In the genomic region with DNA sequence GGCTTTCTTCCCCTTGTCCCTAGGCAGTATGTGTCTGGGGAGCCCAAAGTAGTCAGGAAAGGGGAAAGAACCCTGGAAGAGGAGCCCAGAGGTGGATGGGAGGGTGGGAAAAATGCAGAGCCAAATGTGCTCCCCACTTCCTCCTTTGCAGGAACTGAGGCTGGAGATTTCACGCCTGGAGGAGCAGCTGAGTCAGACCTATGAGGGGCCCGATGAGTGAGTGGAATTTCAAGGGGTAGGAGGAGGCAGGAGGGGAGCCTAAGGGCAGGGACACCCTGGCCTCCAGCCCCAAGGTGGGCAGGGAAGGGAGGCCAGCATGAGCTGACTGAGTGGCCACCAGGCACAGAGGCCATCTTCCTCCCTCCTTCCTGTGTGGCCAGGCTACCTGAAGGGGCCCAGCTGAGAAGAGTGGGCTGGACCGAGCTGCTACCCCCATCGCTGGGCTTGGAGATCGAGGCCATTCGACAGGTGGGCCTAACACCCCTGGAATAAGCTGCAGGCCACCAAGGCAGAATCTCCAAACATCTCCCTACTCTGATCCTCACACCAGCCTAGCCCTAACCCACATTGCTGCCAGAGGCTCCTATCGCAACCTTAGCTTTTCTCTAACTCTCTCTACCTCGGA, we compare ENCODE assay signal across 11 cellular contexts. TPM values are rescaled to one million over a fixed set of nuclear protein-coding genes. Genes with fewer than 3 reads are reported as not detected.
DNase-seq lines count a peak whose midpoint lies in the region; ATAC-seq lines count a peak whose summit lies in the region.
"Had no signal": no experiment of that assay in that cellular context is flagged by ENCODE, and none has a peak within 500 bp of the region (broad histone marks: within the 10 kb centered on the region; RNA-seq: fewer than 3 reads in every experiment).

No MANE protein-coding gene starts in this region.

- peaks cover 55% of the 10 kb centered on the region for H3K4me1 Mint-ChIP-seq in activated CD4-positive, alpha-beta memory T cell treated with anti-CD3 and anti-CD28 coated beads, Interleukin-2, amount 10 ng/mL, durations not matched to agents 7 days and 5 days
- H3K4me1 Mint-ChIP-seq in naive thymus-derived CD8-positive, alpha-beta T cell = peaks cover 35 to 58% (median 56%) of the 10 kb centered on the region in 4 donors

- CTCF ChIA-PET in activated CD4-positive, alpha-beta memory T cell treated with anti-CD3 and anti-CD28 coated beads, Interleukin-2, amount 10 ng/mL, durations not matched to agents 7 days and 5 days (lab: Charles Lee) = interaction anchor here (0.8 to 4.8 kb wide), 6 partner anchors 17 to 107 kb away, joined by 3 to 24 read pairs (median 6); partner anchors contain the start of gene FLT3LG

- peak in 1 of 2 donors; percentile 27 for ATAC-seq in naive thymus-derived CD8-positive, alpha-beta T cell
- ATAC-seq in HG02763 (IDR thresholded peaks at IDR 0.05; ENCODE audit: unreplicated experiment) = no peak
- no peak for ATAC-seq in GM18520 (IDR thresholded peaks at IDR 0.05; ENCODE audit: unreplicated experiment)
- ATAC-seq: foreskin keratinocyte had no signal

- no peaks in the 10 kb centered on the region for H3K9me3 Mint-ChIP-seq in activated CD4-positive, alpha-beta memory T cell treated with anti-CD3 and anti-CD28 coated beads, Interleukin-2, amount 10 ng/mL, durations not matched to agents 7 days and 5 days
- H3K9me3 Mint-ChIP-seq in naive thymus-derived CD8-positive, alpha-beta T cell = no peaks in the 10 kb centered on the region

- DNase-seq in ELR (ENCODE audit: low read depth) (peak; percentile 43), KBM-7 (peak; percentile 57), NCI-H1417 (lab: John Stamatoyannopoulos, UW) (no peak)
- DNase-seq in activated CD4-positive, alpha-beta memory T cell treated with anti-CD3 and anti-CD28 coated beads, Interleukin-2, amount 10 ng/mL, durations not matched to agents 7 days and 5 days = no peak
- DNase-seq in naive thymus-derived CD8-positive, alpha-beta T cell = no peak
- DNase-seq: foreskin keratinocyte, NCI-H2171 treated with DMSO at 0.1 percent for 48 hours, SW 1271 had no signal

- peak overlapping the region; percentile 91 for H3K27ac Mint-ChIP-seq in activated CD4-positive, alpha-beta memory T cell treated with anti-CD3 and anti-CD28 coated beads, Interleukin-2, amount 10 ng/mL, durations not matched to agents 7 days and 5 days
- H3K27ac Mint-ChIP-seq in naive thymus-derived CD8-positive, alpha-beta T cell = peak overlapping the region; percentile 56 to 92 (median 88)

- POLR2A ChIA-PET in activated CD4-positive, alpha-beta memory T cell treated with anti-CD3 and anti-CD28 coated beads, Interleukin-2, amount 10 ng/mL, durations not matched to agents 7 days and 5 days (lab: Charles Lee) = interaction anchor here (1.1 to 2.5 kb wide), 11 partner anchors 10 to 183 kb away, joined by 3 to 18 read pairs (median 5); partner anchors contain the start of genes ALDH16A1, GFY, PIH1D1 and RPS11
- POLR2A ChIA-PET in naive thymus-derived CD8-positive, alpha-beta T cell (lab: Charles Lee) = interaction anchor here (0.5 to 1.7 kb wide), 6 partner anchors 9 to 109 kb away, joined by 3 to 5 read pairs (median 3); partner anchors contain the start of gene FLT3LG

- H3K27me3 Mint-ChIP-seq in activated CD4-positive, alpha-beta memory T cell treated with anti-CD3 and anti-CD28 coated beads, Interleukin-2, amount 10 ng/mL, durations not matched to agents 7 days and 5 days = no peaks in the 10 kb centered on the region
- H3K27me3 Mint-ChIP-seq in naive thymus-derived CD8-positive, alpha-beta T cell = no peaks in the 10 kb centered on the region

- in situ Hi-C loops in KBM-7 (cut with MboI; ENCODE audit: low pct_unique_long_range_greater_than_20kb, low sequenced_read_pairs) = no loop called here

- H3K36me3 Mint-ChIP-seq in activated CD4-positive, alpha-beta memory T cell treated with anti-CD3 and anti-CD28 coated beads, Interleukin-2, amount 10 ng/mL, durations not matched to agents 7 days and 5 days (ENCODE audit: low read depth) = no peaks in the 10 kb centered on the region
- no peaks in the 10 kb centered on the region for H3K36me3 Mint-ChIP-seq in naive thymus-derived CD8-positive, alpha-beta T cell

- H3K4me3 Mint-ChIP-seq in activated CD4-positive, alpha-beta memory T cell treated with anti-CD3 and anti-CD28 coated beads, Interleukin-2, amount 10 ng/mL, durations not matched to agents 7 days and 5 days = peak overlapping the region; percentile 66
- peak overlapping the region in 9 of 10 donors; percentile 39 to 87 (median 69) for H3K4me3 Mint-ChIP-seq in naive thymus-derived CD8-positive, alpha-beta T cell

RNA-seq across cellular contexts. Expression of gene PTH2, which starts 14.3 kb away (rescaled TPM):
- total RNA-seq in activated CD4-positive, alpha-beta memory T cell treated with anti-CD3 and anti-CD28 coated beads, Interleukin-2, amount 10 ng/mL, durations not matched to agents 7 days and 5 days = not detected
- total RNA-seq in naive thymus-derived CD8-positive, alpha-beta T cell = not detected
- not detected for polyA plus RNA-seq in naive thymus-derived CD8-positive, alpha-beta T cell
- total RNA-seq: foreskin keratinocyte, lung microvascular endothelial cell had no signal
- polyA plus RNA-seq: foreskin keratinocyte had no signal

RNA-seq across cellular contexts. Expression of gene GFY, which starts 16.3 kb away (rescaled TPM):
- total RNA-seq in activated CD4-positive, alpha-beta memory T cell treated with anti-CD3 and anti-CD28 coated beads, Interleukin-2, amount 10 ng/mL, durations not matched to agents 7 days and 5 days = not detected
- total RNA-seq in naive thymus-derived CD8-positive, alpha-beta T cell = not detected
- polyA plus RNA-seq in naive thymus-derived CD8-positive, alpha-beta T cell = not detected
- total RNA-seq: foreskin keratinocyte, lung microvascular endothelial cell had no signal
- polyA plus RNA-seq: foreskin keratinocyte had no signal

RNA-seq across cellular contexts. Expression of gene KASH5, which starts 20.9 kb away (rescaled TPM):
- total RNA-seq in activated CD4-positive, alpha-beta memory T cell treated with anti-CD3 and anti-CD28 coated beads, Interleukin-2, amount 10 ng/mL, durations not matched to agents 7 days and 5 days = under 1 TPM; 0.73 to 0.81 TPM
- under 1 TPM in 1 of 2 experiments, not detected in 1; 0.36 TPM for total RNA-seq in naive thymus-derived CD8-positive, alpha-beta T cell
- polyA plus RNA-seq in naive thymus-derived CD8-positive, alpha-beta T cell = under 1 TPM in 1 of 3 donors, not detected in 2; 0.22 TPM
- total RNA-seq: foreskin keratinocyte, lung microvascular endothelial cell had no signal
- polyA plus RNA-seq: foreskin keratinocyte had no signal

RNA-seq across cellular contexts. Expression of gene SLC17A7, which starts 32.4 kb away (rescaled TPM):
- total RNA-seq in activated CD4-positive, alpha-beta memory T cell treated with anti-CD3 and anti-CD28 coated beads, Interleukin-2, amount 10 ng/mL, durations not matched to agents 7 days and 5 days = under 1 TPM; 0.30 to 0.43 TPM
- under 1 TPM; 0.27 to 0.73 TPM for total RNA-seq in naive thymus-derived CD8-positive, alpha-beta T cell
- polyA plus RNA-seq in naive thymus-derived CD8-positive, alpha-beta T cell = not detected
- total RNA-seq: foreskin keratinocyte had no signal

RNA-seq across cellular contexts. Expression of gene PIH1D1, which starts 42.7 kb away (rescaled TPM):
- total RNA-seq in activated CD4-positive, alpha-beta memory T cell treated with anti-CD3 and anti-CD28 coated beads, Interleukin-2, amount 10 ng/mL, durations not matched to agents 7 days and 5 days = 100 to 1,000 TPM; 168 to 170 TPM
- 100 to 1,000 TPM; 157 to 179 TPM for total RNA-seq in naive thymus-derived CD8-positive, alpha-beta T cell
- 10 to 100 TPM; 85.3 to 88.9 (median 86.7) TPM for polyA plus RNA-seq in naive thymus-derived CD8-positive, alpha-beta T cell

Comparison
In these comparisons a context has a peak if more than half of its experiments do, and no peak if none do; other contexts are left out.
1. DNase-seq: peak in ELR (single experiment) and KBM-7 (single experiment); none in activated CD4-positive, alpha-beta memory T cell treated with anti-CD3 and anti-CD28 coated beads, Interleukin-2, amount 10 ng/mL, durations not matched to agents 7 days and 5 days (single experiment), naive thymus-derived CD8-positive, alpha-beta T cell (0 of 10) and NCI-H1417 (0 of 3).